24 cellular contexts compared by ENCODE assay signal in genomic region chrX:9436812-9437211, GRCh38. TPM values are rescaled to one million over a fixed set of nuclear protein-coding genes. Genes with fewer than 3 reads are reported as not detected.
DNase-seq lines count a peak whose midpoint lies in the region; ATAC-seq, FAIRE-seq and TF ChIP-seq lines count a peak whose summit lies in the region.
"Had no signal": no experiment of that assay in that cellular context is flagged by ENCODE, and none has a peak within 500 bp of the region (broad histone marks: within the 10 kb centered on the region; RNA-seq: fewer than 3 reads in every experiment).

No MANE protein-coding gene starts in this region.

- H3K4me1 Mint-ChIP-seq in neural progenitor cell: peaks cover 6% of the 10 kb centered on the region

- H4K20me1 ChIP-seq in DND-41 (ENCODE audit: insufficient read depth, low read length): no peaks in the 10 kb centered on the region
- no peaks in the 10 kb centered on the region for H4K20me1 ChIP-seq in K562 (replicated peaks; ENCODE audit: control insufficient read depth, insufficient read depth, low read length)
- no peaks in the 10 kb centered on the region for H4K20me1 ChIP-seq in neural progenitor cell (ENCODE audit: low read depth)
- H4K20me1 ChIP-seq: BLaER1 had no signal

- no peak for FAIRE-seq in K562 (lab: Jason Lieb, UNC)
- FAIRE-seq: A204.1, G401.6, GM12891, GM19239 had no signal

- DNase-seq in DND-41 (no peak), K562 (ENCODE audit: extremely low read depth in 1 of 4, low spot score in 3 of 4) (no peak), epithelial cell of esophagus (ENCODE audit: low read depth) (peak; percentile 22), neural progenitor cell (ENCODE audit: low spot score) (no peak), NCI-H2171 (lab: John Stamatoyannopoulos, UW) (no peak), DMS53 (lab: John Stamatoyannopoulos, UW) (no peak), upper lobe of right lung (no peak), amygdala (lab: John Stamatoyannopoulos, UW) (no peak)
- DNase-seq: 8988T; ACHN; BE2C; C1 segment of cervical spinal cord; Caco-2; Calu3; CD4-positive, alpha-beta T cell; CD8-positive, alpha-beta T cell; DMS79; GF-D8 had no signal

- TF ChIP-seq CTCF in DND-41 (IDR thresholded peaks at IDR 0.05; ENCODE audit: borderline replicate concordance, extremely low read depth, low read length, poor library complexity, severe bottlenecking) (no peak), K562 (IDR thresholded peaks at IDR 0.05 in 2 of 3, conservative IDR thresholded peaks at IDR 0.05 in 1 of 3; ENCODE audit: insufficient read depth in 2 of 3, low read depth in 1 of 3, low read length in 3 of 3) (no peak), epithelial cell of esophagus (IDR thresholded peaks at IDR 0.05; ENCODE audit: insufficient read depth, low read depth, low read length, missing control alignments) (no peak), neural progenitor cell (IDR thresholded peaks at IDR 0.05) (no peak), upper lobe of right lung (IDR thresholded peaks at IDR 0.05) (no peak)

- H3K27ac ChIP-seq in DND-41 (ENCODE audit: low read length): no peak overlapping the region
- no peak overlapping the region for H3K27ac ChIP-seq in K562 (ENCODE audit: extremely low read depth, low read depth, low read length)
- no peak overlapping the region for H3K27ac ChIP-seq in neural progenitor cell
- no peak overlapping the region for H3K27ac ChIP-seq in upper lobe of right lung
- H3K27ac ChIP-seq: BLaER1 had no signal

- H2AFZ ChIP-seq in DND-41 (ENCODE audit: low read depth, low read length): no peak overlapping the region
- H2AFZ ChIP-seq in K562 (ENCODE audit: low read depth, low read length): no peak overlapping the region
- no peak overlapping the region for H2AFZ ChIP-seq in neural progenitor cell (replicated peaks)

- POLR2A ChIA-PET in K562 (lab: Yijun Ruan, JAX): no interaction called here

- no peaks in the 10 kb centered on the region for H3K36me3 Mint-ChIP-seq in neural progenitor cell
- H3K36me3 Mint-ChIP-seq: CD14-positive monocyte; CD8-positive, alpha-beta T cell had no signal

- BruUV-seq in K562 (replicated peaks; lab: Mats Ljungman, UMichigan): no TSS peak

- ATAC-seq in DND-41 (ENCODE audit: insufficient read depth, low read depth) (0 out of 3 replicates have a peak, but pooled peaks have one; percentile 27), K562 (no peak), upper lobe of right lung (no peak)
- ATAC-seq: CD8-positive, alpha-beta T cell had no signal

- no peak for TF ChIP-seq RAD21 in K562 (CRISPR knock-in tag; conservative IDR thresholded peaks at IDR 0.05 in 1 of 2, IDR thresholded peaks at IDR 0.05 in 1 of 2)

- H3K9me3 ChIP-seq in DND-41 (ENCODE audit: insufficient read depth, low read length, severe bottlenecking) (no peaks in the 10 kb centered on the region), K562 (replicated peaks; ENCODE audit: control insufficient read depth, insufficient read depth, low read depth, low read length) (no peaks in the 10 kb centered on the region), neural progenitor cell (ENCODE audit: low read depth) (no peaks in the 10 kb centered on the region), upper lobe of right lung (no peaks in the 10 kb centered on the region)
- H3K9me3 ChIP-seq: BE2C, BLaER1, Caco-2 had no signal

- peak overlapping the region; percentile 19 for H3K27ac Mint-ChIP-seq in neural progenitor cell
- H3K27ac Mint-ChIP-seq: CD4-positive, alpha-beta T cell; CD8-positive, alpha-beta T cell had no signal

- in situ Hi-C loops in K562 (cut with MboI): no loop called here

- no peaks in the 10 kb centered on the region for H3F3A ChIP-seq in neural progenitor cell (ENCODE audit: low read depth)

- H3K4me3 ChIP-seq in DND-41 (ENCODE audit: low read depth in 1 of 2, low read length in 2 of 2) (no peak overlapping the region), K562 (no peak overlapping the region), epithelial cell of esophagus (ENCODE audit: low read length) (no peak overlapping the region), neural progenitor cell (no peak overlapping the region), upper lobe of right lung (no peak overlapping the region)
- H3K4me3 ChIP-seq: BLaER1 had no signal

- no peak for TF ChIP-seq EP300 in K562 (IDR thresholded peaks at IDR 0.05; ENCODE audit: low read length)

- H3K27me3 Mint-ChIP-seq in neural progenitor cell (ENCODE audit: insufficient read depth, low read depth): peaks cover 2% of the 10 kb centered on the region
- H3K27me3 Mint-ChIP-seq: CD4-positive, alpha-beta T cell had no signal

- H3K4me2 ChIP-seq in DND-41 (ENCODE audit: insufficient read depth, low read length) (no peak overlapping the region), K562 (ENCODE audit: insufficient read depth, low read length) (no peak overlapping the region), neural progenitor cell (no peak overlapping the region)
- H3K4me2 ChIP-seq: BLaER1 had no signal

- CTCF ChIA-PET in K562 (lab: Yijun Ruan, JAX; ENCODE audit: low intra/inter-chr PET ratio): no interaction called here

- 10% methylated on average over 1 of the region's 1 CpG for WGBS in K562 (ENCODE audit: insufficient coverage, low coverage, missing lambda C conversion rate)

- no peaks in the 10 kb centered on the region for H3K9me1 ChIP-seq in K562 (ENCODE audit: control insufficient read depth, insufficient read depth, low read length)

- no peak overlapping the region for H3K4me3 Mint-ChIP-seq in neural progenitor cell
- H3K4me3 Mint-ChIP-seq: CD14-positive monocyte; CD4-positive, alpha-beta T cell; CD8-positive, alpha-beta T cell had no signal

- H3K79me2 ChIP-seq in DND-41 (ENCODE audit: insufficient read depth, low read length) (no peaks in the 10 kb centered on the region), K562 (ENCODE audit: control insufficient read depth, insufficient read depth, low read length) (no peaks in the 10 kb centered on the region), neural progenitor cell (ENCODE audit: low read depth) (no peaks in the 10 kb centered on the region)

- intact Hi-C loops in K562 (cut with micrococcal nuclease): no loop called here
- intact Hi-C loops in upper lobe of right lung (cut with DNase I): no loop called here

- no peaks in the 10 kb centered on the region for H3K36me3 ChIP-seq in DND-41 (ENCODE audit: insufficient read depth, low read length)
- H3K36me3 ChIP-seq in K562 (ENCODE audit: control insufficient read depth, insufficient read depth, low read length): no peaks in the 10 kb centered on the region
- no peaks in the 10 kb centered on the region for H3K36me3 ChIP-seq in neural progenitor cell
- no peaks in the 10 kb centered on the region for H3K36me3 ChIP-seq in upper lobe of right lung
- H3K36me3 ChIP-seq: BE2C, BLaER1 had no signal

- TF ChIP-seq POLR2A in K562 (conservative IDR thresholded peaks at IDR 0.05): no peak

- no peaks in the 10 kb centered on the region for H3K4me1 ChIP-seq in DND-41 (ENCODE audit: insufficient read depth, low read length)
- H3K4me1 ChIP-seq in K562 (replicated peaks in 1 of 2; ENCODE audit: control insufficient read depth in 2 of 2, insufficient read depth in 2 of 2, low read length in 2 of 2): peaks cover 0 to 3% of the 10 kb centered on the region in 2 experiments; a peak in 3 of 5 replicates
- no peaks in the 10 kb centered on the region for H3K4me1 ChIP-seq in neural progenitor cell
- H3K4me1 ChIP-seq in upper lobe of right lung: no peaks in the 10 kb centered on the region
- H3K4me1 ChIP-seq: BE2C, Caco-2 had no signal

- H3K9me3 Mint-ChIP-seq in neural progenitor cell: no peaks in the 10 kb centered on the region
- H3K9me3 Mint-ChIP-seq: CD14-positive monocyte; CD4-positive, alpha-beta T cell; CD8-positive, alpha-beta T cell had no signal

- H3K27me3 ChIP-seq in DND-41 (ENCODE audit: insufficient read depth, low read length, poor library complexity): no peaks in the 10 kb centered on the region
- no peaks in the 10 kb centered on the region for H3K27me3 ChIP-seq in K562 (ENCODE audit: control insufficient read depth in 2 of 2, insufficient read depth in 2 of 2, low read length in 2 of 2)
- H3K27me3 ChIP-seq in neural progenitor cell: no peaks in the 10 kb centered on the region
- H3K27me3 ChIP-seq in upper lobe of right lung: no peaks in the 10 kb centered on the region
- H3K27me3 ChIP-seq: BE2C, BLaER1 had no signal

- H3K9ac ChIP-seq in DND-41 (ENCODE audit: low read depth, low read length): no peak overlapping the region
- no peak overlapping the region for H3K9ac ChIP-seq in K562 (ENCODE audit: insufficient read depth in 1 of 2, low read depth in 2 of 2, low read length in 2 of 2)
- no peak overlapping the region for H3K9ac ChIP-seq in neural progenitor cell
- H3K9ac ChIP-seq: BLaER1 had no signal

TF ChIP-seq in K562, 482 proteins besides CTCF, POLR2A, EP300 and RAD21 (continues in another document):
- TF ChIP-seq PTTG1 (tag; IDR thresholded peaks at IDR 0.05; ENCODE audit: low read depth) (no peak), TEAD2 (tag; IDR thresholded peaks at IDR 0.05) (no peak), ZNF316 (IDR thresholded peaks at IDR 0.05) (peak; percentile 62), NFE2 (IDR thresholded peaks at IDR 0.05; ENCODE audit: low read depth) (0 out of 2 replicates have a peak, but pooled peaks have one; percentile 10), C11orf30 (IDR thresholded peaks at IDR 0.05; ENCODE audit: low read depth) (peak; percentile 48; the same call in 1 of the 2 replicates), MAFG (tag; conservative IDR thresholded peaks at IDR 0.05) (peak; percentile 62), GTF2E2 (tag; IDR thresholded peaks at IDR 0.05) (no peak)

RNA-seq across cellular contexts. Expression of gene TBL1X, which starts 28.0 kb away (rescaled TPM):
- total RNA-seq in K562 (2011; cell fraction: chromatin; rRNA removed; ENCODE audit: low replicate concordance): 45.9 and 50.3 TPM in 2 replicates
- 27.7 and 32.2 TPM in 2 replicates for total RNA-seq in K562 (2011; cell fraction: nucleolus; rRNA removed)
- total RNA-seq in K562 (2011; cell fraction: nucleoplasm; rRNA removed): 36.4 and 47.0 TPM in 2 replicates
- total RNA-seq in K562 (2014; rRNA removed) (21.5 and 27.3 TPM in 2 replicates), K562 (2014; rRNA removed; fragmentation: Illumina TruSeq; extraction: Trizol) (13.4 and 14.0 TPM in 2 replicates), K562 (2015; rRNA removed; fragmentation: Illumina TruSeq; extraction: Trizol) (11.4 and 11.7 TPM in 2 replicates), K562 (2021) (44.5 and 49.6 TPM in 2 replicates), neural progenitor cell (ENCODE audit: low replicate concordance) (34.7 and 35.7 TPM in 2 replicates), upper lobe of right lung (18.4 TPM)
- polyA plus RNA-seq in K562 (2011; rRNA removed) (11.5 and 19.7 TPM in 2 replicates), K562 (2014; fragmentation: Illumina TruSeq; extraction: Trizol) (30.9 and 33.5 TPM in 2 replicates), K562 (2014; fragmentation: Nextera tagmentation; extraction: Ambion mirVana) (1 to 10 TPM; 6.0 to 6.8 TPM), K562 (2014; rRNA removed) (18.7 and 22.8 TPM in 2 replicates)
- polyA plus RNA-seq in K562 (2011; cell fraction: cytosol; rRNA removed): 19.6 and 19.7 TPM in 2 replicates
- 16.1 and 18.9 TPM in 2 replicates for polyA plus RNA-seq in K562 (2011; cell fraction: nucleus; rRNA removed)
- polyA plus RNA-seq in K562 (2012): 23.6 and 26.9 TPM in 2 replicates
- 25.3 and 37.1 TPM in 2 replicates for polyA minus RNA-seq in K562 (2011; rRNA and poly(A)+ RNA removed)
- polyA minus RNA-seq in K562 (2011; cell fraction: cytosol; rRNA and poly(A)+ RNA removed): 23.1 and 24.5 TPM in 2 replicates
- 27.7 and 31.2 TPM in 2 replicates for polyA minus RNA-seq in K562 (2011; cell fraction: nucleus; rRNA and poly(A)+ RNA removed)
